In genomic region chr7:129225931-129226572, GRCh38 we compare ENCODE assay signal across 7 cellular contexts.
DNase-seq lines count a peak whose midpoint lies in the region; ATAC-seq and TF ChIP-seq lines count a peak whose summit lies in the region.

No MANE protein-coding gene starts in this region.

- H3K27me3 ChIP-seq in OCI-LY3 (ENCODE audit: low read depth, low read length), result no peaks in the 10 kb centered on the region
- H3K27me3 ChIP-seq in neuron (ENCODE audit: insufficient read depth, low read length), result no peaks in the 10 kb centered on the region

- no peaks in the 10 kb centered on the region for H4K20me1 ChIP-seq in OCI-LY3 (ENCODE audit: insufficient read depth, low read length)

- no peaks in the 10 kb centered on the region for H3K79me2 ChIP-seq in OCI-LY3 (ENCODE audit: low read length)

- H3K9me3 ChIP-seq in OCI-LY3 (ENCODE audit: insufficient read depth, low read length) (no peaks in the 10 kb centered on the region), neuron (ENCODE audit: low read length) (no peaks in the 10 kb centered on the region)

- H3K27me3 Mint-ChIP-seq in effector memory CD8-positive, alpha-beta T cell, result no peaks in the 10 kb centered on the region

- peak overlapping the region; percentile 92 for H3K4me2 ChIP-seq in OCI-LY3 (ENCODE audit: low read length)

- H3K36me3 ChIP-seq in OCI-LY3 (replicated peaks; ENCODE audit: low read depth, low read length) (no peaks in the 10 kb centered on the region), neuron (ENCODE audit: insufficient read depth, low read length) (no peaks in the 10 kb centered on the region)

- H3K36me3 Mint-ChIP-seq in effector memory CD8-positive, alpha-beta T cell (ENCODE audit: insufficient read depth), result peaks cover 6% of the 10 kb centered on the region

- no peak for DNase-seq in effector memory CD8-positive, alpha-beta T cell
- no peak for DNase-seq in cortex of kidney (lab: John Stamatoyannopoulos, UW)
- no peak for DNase-seq in epidermal melanocyte (ENCODE audit: insufficient read length, low spot score)

- peak overlapping the region; percentile 89 for H2AFZ ChIP-seq in OCI-LY3 (ENCODE audit: low read depth, low read length)
- peak overlapping the region; percentile 44 for H2AFZ ChIP-seq in neuron (ENCODE audit: low read depth, low read length)

- ATAC-seq in GM18517 (IDR thresholded peaks at IDR 0.05; ENCODE audit: unreplicated experiment) (peak; percentile 1), HG03135 (IDR thresholded peaks at IDR 0.05; ENCODE audit: unreplicated experiment) (no peak)
- ATAC-seq in effector memory CD8-positive, alpha-beta T cell (replicated peaks), result no peak

- no peak for TF ChIP-seq CTCF in OCI-LY3 (IDR thresholded peaks at IDR 0.05; ENCODE audit: low read depth, low read length)

- no peaks in the 10 kb centered on the region for H3K9me3 Mint-ChIP-seq in effector memory CD8-positive, alpha-beta T cell

- H3K9ac ChIP-seq in OCI-LY3 (ENCODE audit: low read length), result peak overlapping the region; percentile 62

- H3K4me3 ChIP-seq in OCI-LY3 (ENCODE audit: low read length) (peak overlapping the region; percentile 88), neuron (ENCODE audit: low read length) (peak overlapping the region; percentile 82)

- peaks cover 15 to 22% of the 10 kb centered on the region in 2 donors for H3K4me1 Mint-ChIP-seq in effector memory CD8-positive, alpha-beta T cell (ENCODE audit: low read depth in 2 of 2)

- peak overlapping the region; percentile 84 to 93 for H3K27ac Mint-ChIP-seq in effector memory CD8-positive, alpha-beta T cell

- peak overlapping the region; percentile 89 to 90 for H3K4me3 Mint-ChIP-seq in effector memory CD8-positive, alpha-beta T cell

- no peak overlapping the region for H3K27ac ChIP-seq in OCI-LY3 (ENCODE audit: low read length)

- peaks cover 32% of the 10 kb centered on the region for H3K4me1 ChIP-seq in OCI-LY3 (ENCODE audit: low read length)
- peaks cover 32% of the 10 kb centered on the region for H3K4me1 ChIP-seq in neuron (ENCODE audit: insufficient read depth, low read length)
